21 cellular contexts compared by ENCODE assay signal in the genomic region with DNA sequence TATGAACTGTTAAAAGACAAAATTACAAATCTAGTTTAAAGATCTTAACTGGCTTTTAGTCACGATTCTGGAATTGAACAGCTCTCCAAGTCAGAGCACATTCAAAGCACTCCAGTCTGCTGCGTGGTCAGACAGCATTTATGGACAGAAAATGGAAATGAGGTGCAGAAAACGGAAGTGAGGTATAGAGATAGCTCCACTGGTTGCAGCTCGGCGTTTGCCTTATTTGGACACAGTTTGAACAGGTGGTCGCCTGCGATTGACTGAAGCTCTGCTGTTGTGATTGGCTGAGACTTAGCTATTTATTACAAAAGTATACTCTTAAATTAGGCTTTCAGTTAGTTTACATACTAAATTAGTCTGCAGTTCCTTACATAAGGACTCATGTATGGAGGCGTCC. TPM values are rescaled to one million over a fixed set of nuclear protein-coding genes. Genes with fewer than 3 reads are reported as not detected.
A peak's percentile ranks its signal among the peaks of the same experiment; 100 is the strongest.
DNase-seq lines count a peak whose midpoint lies in the region; FAIRE-seq and TF ChIP-seq lines count a peak whose summit lies in the region.
"Had no signal": no experiment of that assay in that cellular context is flagged by ENCODE, and none has a peak within 500 bp of the region (broad histone marks: within the 10 kb centered on the region; RNA-seq: fewer than 3 reads in every experiment).

No MANE protein-coding gene starts in this region.

- no peak overlapping the region for H3K4me3 ChIP-seq in dorsolateral prefrontal cortex
- H3K4me3 ChIP-seq in uterus, result no peak overlapping the region
- H3K4me3 ChIP-seq: GM23338 had no signal

- FAIRE-seq in GM12891 (lab: Jason Lieb, UNC), result no peak
- FAIRE-seq: A204.1, GM12892, GM18507, HepG2 had no signal

- H3K9me3 ChIP-seq in uterus, result no peaks in the 10 kb centered on the region

- H3K27me3 ChIP-seq in dorsolateral prefrontal cortex, result no peaks in the 10 kb centered on the region
- H3K27me3 ChIP-seq in uterus, result no peaks in the 10 kb centered on the region

- TF ChIP-seq CTCF in dorsolateral prefrontal cortex (IDR thresholded peaks at IDR 0.05 in 54 of 56, conservative IDR thresholded peaks at IDR 0.05 in 2 of 56; ENCODE audit: low read depth in 1 of 56, partially characterized antibody in 56 of 56) (no peak), uterus (IDR thresholded peaks at IDR 0.05) (no peak)

- peak overlapping the region; percentile 15 for H3K27ac ChIP-seq in angular gyrus (ENCODE audit: low read depth, low read length)
- H3K27ac ChIP-seq in dorsolateral prefrontal cortex, result peak overlapping the region in 56 of 59 donors; percentile 1 to 85 (median 62)
- peak overlapping the region; percentile 41 for H3K27ac ChIP-seq in uterus
- H3K27ac ChIP-seq: C4-2B had no signal

- no peak for DNase-seq in GM12891 (ENCODE audit: insufficient read length, low spot score)
- DNase-seq in dorsolateral prefrontal cortex, result peak in 5 of 10 donors; percentile 27 to 63 (median 51)
- DNase-seq in uterus, result no peak
- no peak for DNase-seq in OCI-M1 (lab: John Stamatoyannopoulos, UW)
- DNase-seq in ecto neural progenitor cell (ENCODE audit: low spot score), result no peak
- DNase-seq in activated CD8-positive, alpha-beta memory T cell treated with anti-CD3 and anti-CD28 coated beads for 24 hours, result no peak
- DNase-seq in activated CD4-positive, alpha-beta T cell treated with anti-CD3 and anti-CD28 coated beads for 4 hours, result no peak
- DNase-seq: AML-193; CD4-positive, alpha-beta T cell; DMS153; DMS79; GF-D8; H9; KG1 had no signal

- intact Hi-C loops in dorsolateral prefrontal cortex (cut with DNase I) (no loop called here), uterus (cut with DNase I; ENCODE audit: low total_unique reads) (no loop called here)

- no peaks in the 10 kb centered on the region for H3K36me3 ChIP-seq in uterus

- H3K4me1 ChIP-seq in uterus, result no peaks in the 10 kb centered on the region

- TF ChIP-seq POLR2A in GM12891 (IDR thresholded peaks at IDR 0.05; ENCODE audit: low read depth, low read length), result no peak
- no peak for TF ChIP-seq POLR2A in uterus (IDR thresholded peaks at IDR 0.05)

TF ChIP-seq in GM12891, 5 proteins besides CTCF, POLR2A, EP300 and RAD21:
- TF ChIP-seq POLR2AphosphoS5 (IDR thresholded peaks at IDR 0.05; ENCODE audit: low read depth, low read length), result no peak
- TF ChIP-seq POU2F2 (IDR thresholded peaks at IDR 0.05; ENCODE audit: low read depth, low read length), result no peak
- TF ChIP-seq SPI1 (IDR thresholded peaks at IDR 0.05; ENCODE audit: low read depth, low read length), result 0 out of 2 replicates have a peak, but pooled peaks have one; percentile 5
- no peak for TF ChIP-seq PAX5 (IDR thresholded peaks at IDR 0.05; ENCODE audit: insufficient read depth, low read length, severe bottlenecking)
- no peak for TF ChIP-seq TAF1 (IDR thresholded peaks at IDR 0.05; ENCODE audit: low read depth, low read length)

RNA-seq across cellular contexts. Expression of a gene that starts 28.3 kb away (rescaled TPM):
- polyA plus RNA-seq in GM12891 (2012; ENCODE audit: low read depth, missing spikeins), result 0.08 TPM
- 100 to 1,000 TPM; 145 to 347 (median 241) TPM for total RNA-seq in dorsolateral prefrontal cortex
- total RNA-seq in uterus, result 1 to 10 TPM; 2.4 to 7.6 (median 3.4) TPM

Comparison
In these comparisons a context has a peak if more than half of its experiments do, and no peak if none do; other contexts are left out.
1. RNA of a gene that starts 28.3 kb away (total RNA-seq): 145 to 347 TPM in dorsolateral prefrontal cortex; 2.4 to 7.6 TPM in uterus; every median in the first group is over 10 times any median in the second.
2. Peak in every context shown above with its lines, with median percentiles within 50 percentile points of each other: H3K27ac ChIP-seq.